11 cellular contexts compared by ENCODE assay signal in the genomic region with DNA sequence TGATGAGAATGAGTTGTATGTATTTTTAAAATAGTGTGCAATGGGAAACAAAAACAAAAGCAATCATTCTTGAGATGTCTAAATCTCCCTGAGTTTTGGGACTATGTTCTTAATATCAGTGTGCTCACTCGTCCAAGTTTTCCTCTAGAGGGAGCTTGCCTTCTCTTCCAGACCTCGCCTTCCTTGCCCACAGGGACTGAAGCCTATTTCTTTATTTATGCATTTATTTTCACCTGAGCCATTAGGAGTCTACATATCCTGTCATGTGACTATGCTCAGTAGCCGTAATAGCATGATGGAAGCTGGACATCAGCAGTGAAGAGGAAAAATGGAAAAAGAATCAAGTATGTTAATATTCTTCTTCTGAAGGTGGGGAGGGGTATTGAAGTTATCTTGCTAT.
A peak's percentile ranks its signal among the peaks of the same experiment; 100 is the strongest.
DNase-seq lines count a peak whose midpoint lies in the region; ATAC-seq and TF ChIP-seq lines count a peak whose summit lies in the region.
"Had no signal": no experiment of that assay in that cellular context is flagged by ENCODE, and none has a peak within 500 bp of the region (broad histone marks: within the 10 kb centered on the region; RNA-seq: fewer than 3 reads in every experiment).

No MANE protein-coding gene starts in this region.

- H3K4me3 ChIP-seq in brain microvascular endothelial cell (ENCODE audit: low read depth, low read length) (no peak overlapping the region), mesendoderm (ENCODE audit: low read length) (no peak overlapping the region)
- H3K4me3 ChIP-seq: ascending aorta, SJCRH30 had no signal

- TF ChIP-seq CTCF in LNCAP (IDR thresholded peaks at IDR 0.05), result peak; percentile 43; the same call in 1 of the 2 replicates
- TF ChIP-seq CTCF in brain microvascular endothelial cell (IDR thresholded peaks at IDR 0.05; ENCODE audit: low read depth, low read length, missing control alignments), result peak; percentile 55

- no peak overlapping the region for H2AK5ac ChIP-seq in mesendoderm (ENCODE audit: low read length)

- H3K36me3 ChIP-seq in brain microvascular endothelial cell (replicated peaks) (no peaks in the 10 kb centered on the region), mesendoderm (ENCODE audit: control insufficient read depth, insufficient read depth, low read length) (no peaks in the 10 kb centered on the region)
- H3K36me3 ChIP-seq: ascending aorta, SJCRH30 had no signal

- no peaks in the 10 kb centered on the region for H3K27me3 ChIP-seq in brain microvascular endothelial cell (replicated peaks)
- H3K27me3 ChIP-seq in mesendoderm (ENCODE audit: insufficient read depth, low read length, poor library complexity), result no peaks in the 10 kb centered on the region
- H3K27me3 ChIP-seq: ascending aorta, SJCRH30 had no signal

- no peak overlapping the region for H4K8ac ChIP-seq in mesendoderm (ENCODE audit: low read depth, low read length)

- ATAC-seq in HG03378 (IDR thresholded peaks at IDR 0.05; ENCODE audit: unreplicated experiment), result no peak

- no peak overlapping the region for H3K18ac ChIP-seq in mesendoderm (ENCODE audit: low read length)

- H2BK120ac ChIP-seq in mesendoderm (ENCODE audit: low read depth, low read length), result no peak overlapping the region

- no peak overlapping the region for H3K9ac ChIP-seq in mesendoderm (ENCODE audit: low read length)

- DNase-seq in DMS 273 treated with DMSO at 0.1 percent for 48 hours (lab: John Stamatoyannopoulos, UW) (peak; percentile 14), brain microvascular endothelial cell (peak; percentile 7), mesendoderm (peak; percentile 44), activated gamma-delta T cell treated with Interleukin-2 at 50 U/mL for 16 hours (no peak), HPDE6-E6E7 (ENCODE audit: extremely low spot score) (no peak)
- no peak for DNase-seq in activated naive CD4-positive, alpha-beta T cell treated with anti-CD3 and anti-CD28 coated beads, Interleukin-2, amount 50 U/mL, for 16 hours
- DNase-seq: SJCRH30; stimulated activated CD4-positive, alpha-beta T cell treated with anti-CD3 and anti-CD28 coated beads, Interleukin-4, amount 100 ng/mL, for 1 hour had no signal

- H3K56ac ChIP-seq in mesendoderm (ENCODE audit: low read length), result no peak overlapping the region

- no peak overlapping the region for H2BK5ac ChIP-seq in mesendoderm (ENCODE audit: low read length)

- no peak overlapping the region for H4K5ac ChIP-seq in mesendoderm (ENCODE audit: low read length)

- no peak overlapping the region for H3K4ac ChIP-seq in mesendoderm (ENCODE audit: low read depth, low read length)

- no peaks in the 10 kb centered on the region for H3K4me1 ChIP-seq in mesendoderm (ENCODE audit: control insufficient read depth, low read depth, low read length)
- H3K4me1 ChIP-seq: ascending aorta, SJCRH30 had no signal

- no peak overlapping the region for H3K4me2 ChIP-seq in mesendoderm (ENCODE audit: low read length)

- WGBS in mesendoderm (ENCODE audit: extremely low coverage, insufficient coverage, low lambda C conversion rate), result no CpG with 5 or more reads among the region's 3 CpGs

- no peak overlapping the region for H3K27ac ChIP-seq in brain microvascular endothelial cell
- H3K27ac ChIP-seq in mesendoderm (ENCODE audit: low read depth, low read length), result no peak overlapping the region
- H3K27ac ChIP-seq: ascending aorta, SJCRH30 had no signal

- in situ Hi-C loops in brain microvascular endothelial cell (cut with HindIII; ENCODE audit: low pct_ligation_motif_present, low sequenced_read_pairs), result no loop called here

- no peak overlapping the region for H3K23ac ChIP-seq in mesendoderm (ENCODE audit: low read length)

- no peak overlapping the region for H2BK15ac ChIP-seq in mesendoderm (replicated peaks; ENCODE audit: low read depth)

- H3K79me1 ChIP-seq in mesendoderm (ENCODE audit: low read length), result no peaks in the 10 kb centered on the region

- H3K79me2 ChIP-seq in mesendoderm (ENCODE audit: control insufficient read depth, insufficient read depth, low read length), result no peaks in the 10 kb centered on the region

Comparison
In these comparisons a context has a peak if more than half of its experiments do, and no peak if none do; other contexts are left out.
1. DNase-seq: peak in DMS 273 treated with DMSO at 0.1 percent for 48 hours (single experiment), brain microvascular endothelial cell (single experiment) and mesendoderm (single experiment); none in activated gamma-delta T cell treated with Interleukin-2 at 50 U/mL for 16 hours (single experiment), activated naive CD4-positive, alpha-beta T cell treated with anti-CD3 and anti-CD28 coated beads, Interleukin-2, amount 50 U/mL, for 16 hours (single experiment) and HPDE6-E6E7 (single experiment).